ENCODE assay signal across 8 cellular contexts in genomic region chr4:87014284-87014782, GRCh38.
A peak's percentile ranks its signal among the peaks of the same experiment; 100 is the strongest.
DNase-seq lines count a peak whose midpoint lies in the region; ATAC-seq lines count a peak whose summit lies in the region.
"Had no signal": no experiment of that assay in that cellular context is flagged by ENCODE, and none has a peak within 500 bp of the region (broad histone marks: within the 10 kb centered on the region; RNA-seq: fewer than 3 reads in every experiment).

No MANE protein-coding gene starts in this region.

- H3K4me1 ChIP-seq in iPS-18a (ENCODE audit: control insufficient read depth, low read depth, low read length) (peaks cover 62% of the 10 kb centered on the region), stomach smooth muscle (ENCODE audit: control insufficient read depth, insufficient read depth, low read length) (peaks cover 13% of the 10 kb centered on the region)

- no peaks in the 10 kb centered on the region for H3K9me3 ChIP-seq in iPS-18a (ENCODE audit: control insufficient read depth, low read depth, low read length)
- no peaks in the 10 kb centered on the region for H3K9me3 ChIP-seq in stomach smooth muscle (ENCODE audit: control insufficient read depth in 2 of 2, low read length in 2 of 2)

- peaks cover 96% of the 10 kb centered on the region for H3K4me1 Mint-ChIP-seq in activated naive CD8-positive, alpha-beta T cell treated with anti-CD3 and anti-CD28 coated beads, Interleukin-2, amount 50 U/mL, for 24 hours
- H3K4me1 Mint-ChIP-seq in activated CD4-positive, alpha-beta memory T cell treated with anti-CD3 and anti-CD28 coated beads, Interleukin-2, amount 10 ng/mL, durations not matched to agents 7 days and 5 days = peaks cover 69% of the 10 kb centered on the region

- H3K27me3 Mint-ChIP-seq in activated naive CD8-positive, alpha-beta T cell treated with anti-CD3 and anti-CD28 coated beads, Interleukin-2, amount 50 U/mL, for 24 hours = no peaks in the 10 kb centered on the region
- H3K27me3 Mint-ChIP-seq in activated CD4-positive, alpha-beta memory T cell treated with anti-CD3 and anti-CD28 coated beads, Interleukin-2, amount 10 ng/mL, durations not matched to agents 7 days and 5 days = no peaks in the 10 kb centered on the region

- ATAC-seq in activated naive CD8-positive, alpha-beta T cell treated with anti-CD3 and anti-CD28 coated beads, Interleukin-2, amount 50 U/mL, for 24 hours = no peak

- CTCF ChIA-PET in activated CD4-positive, alpha-beta memory T cell treated with anti-CD3 and anti-CD28 coated beads, Interleukin-2, amount 10 ng/mL, durations not matched to agents 7 days and 5 days (lab: Charles Lee) = interaction anchor here (0.9 to 1.4 kb wide), 2 partner anchors 78 to 92 kb away, joined by 3 to 5 read pairs; no protein-coding TSS in a partner anchor

- peak overlapping the region; percentile 12 for H3K27ac Mint-ChIP-seq in activated naive CD8-positive, alpha-beta T cell treated with anti-CD3 and anti-CD28 coated beads, Interleukin-2, amount 50 U/mL, for 24 hours
- no peak overlapping the region for H3K27ac Mint-ChIP-seq in activated CD4-positive, alpha-beta memory T cell treated with anti-CD3 and anti-CD28 coated beads, Interleukin-2, amount 10 ng/mL, durations not matched to agents 7 days and 5 days

- H3K27me3 ChIP-seq in iPS-18a (ENCODE audit: control insufficient read depth, insufficient read depth, low read length) (no peaks in the 10 kb centered on the region), stomach smooth muscle (ENCODE audit: control insufficient read depth in 1 of 2, insufficient read depth in 2 of 2, low read length in 2 of 2) (no peaks in the 10 kb centered on the region)

- H3K4me3 ChIP-seq in iPS-18a (ENCODE audit: low read length) (no peak overlapping the region), stomach smooth muscle (ENCODE audit: low read length in 2 of 2) (peak overlapping the region in 1 of 2 donors; percentile 8)

- DNase-seq in HT-29 (ENCODE audit: low spot score) (peak; percentile 19), NCI-H1417 (lab: John Stamatoyannopoulos, UW) (no peak), superior temporal gyrus (ENCODE audit: extremely low spot score) (no peak)
- no peak for DNase-seq in activated naive CD8-positive, alpha-beta T cell treated with anti-CD3 and anti-CD28 coated beads, Interleukin-2, amount 50 U/mL, for 24 hours
- no peak for DNase-seq in activated CD4-positive, alpha-beta memory T cell treated with anti-CD3 and anti-CD28 coated beads, Interleukin-2, amount 10 ng/mL, durations not matched to agents 7 days and 5 days
- DNase-seq: SIG-M5 had no signal

- POLR2A ChIA-PET in activated CD4-positive, alpha-beta memory T cell treated with anti-CD3 and anti-CD28 coated beads, Interleukin-2, amount 10 ng/mL, durations not matched to agents 7 days and 5 days (lab: Charles Lee) = interaction anchor here (1.1 to 1.5 kb wide), 2 partner anchors 8 to 78 kb away, joined by 3 read pairs; no protein-coding TSS in a partner anchor

- H3K36me3 ChIP-seq in iPS-18a (ENCODE audit: control insufficient read depth, low read depth, low read length) = no peaks in the 10 kb centered on the region
- H3K36me3 ChIP-seq in stomach smooth muscle (ENCODE audit: control insufficient read depth in 2 of 2, insufficient read depth in 2 of 2, low read length in 2 of 2) = no peaks in the 10 kb centered on the region

- H3K9ac ChIP-seq in iPS-18a (ENCODE audit: low read length) (peak overlapping the region; percentile 5), stomach smooth muscle (ENCODE audit: low read length in 2 of 2) (no peak overlapping the region)

- no peak overlapping the region for H3K4me3 Mint-ChIP-seq in activated naive CD8-positive, alpha-beta T cell treated with anti-CD3 and anti-CD28 coated beads, Interleukin-2, amount 50 U/mL, for 24 hours
- H3K4me3 Mint-ChIP-seq in activated CD4-positive, alpha-beta memory T cell treated with anti-CD3 and anti-CD28 coated beads, Interleukin-2, amount 10 ng/mL, durations not matched to agents 7 days and 5 days = no peak overlapping the region

- no peaks in the 10 kb centered on the region for H3K9me3 Mint-ChIP-seq in activated naive CD8-positive, alpha-beta T cell treated with anti-CD3 and anti-CD28 coated beads, Interleukin-2, amount 50 U/mL, for 24 hours
- no peaks in the 10 kb centered on the region for H3K9me3 Mint-ChIP-seq in activated CD4-positive, alpha-beta memory T cell treated with anti-CD3 and anti-CD28 coated beads, Interleukin-2, amount 10 ng/mL, durations not matched to agents 7 days and 5 days

- no peaks in the 10 kb centered on the region for H3K36me3 Mint-ChIP-seq in activated naive CD8-positive, alpha-beta T cell treated with anti-CD3 and anti-CD28 coated beads, Interleukin-2, amount 50 U/mL, for 24 hours (ENCODE audit: low read depth)
- peaks cover 12% of the 10 kb centered on the region for H3K36me3 Mint-ChIP-seq in activated CD4-positive, alpha-beta memory T cell treated with anti-CD3 and anti-CD28 coated beads, Interleukin-2, amount 10 ng/mL, durations not matched to agents 7 days and 5 days (ENCODE audit: low read depth)

- H3K27ac ChIP-seq in iPS-18a (ENCODE audit: low read length) = peak overlapping the region; percentile 15
- H3K27ac ChIP-seq in stomach smooth muscle (ENCODE audit: low read length) = peak overlapping the region; percentile 12
